Comparison of ENCODE assay signal across 8 cellular contexts in genomic region chr2:71545572-71546274, GRCh38.
A peak's percentile ranks its signal among the peaks of the same experiment; 100 is the strongest.
DNase-seq lines count a peak whose midpoint lies in the region; ATAC-seq, FAIRE-seq and TF ChIP-seq lines count a peak whose summit lies in the region.

No MANE protein-coding gene starts in this region.

- H3K4me3 ChIP-seq in GM12865 (ENCODE audit: low read depth, low read length) (no peak overlapping the region), parathyroid adenoma (ENCODE audit: low read depth, low read length) (no peak overlapping the region)

- H2AFZ ChIP-seq in parathyroid adenoma, result no peak overlapping the region

- H3K27ac ChIP-seq in parathyroid adenoma, result no peak overlapping the region

- H3K79me2 ChIP-seq in parathyroid adenoma, result no peaks in the 10 kb centered on the region

- H3K27ac Mint-ChIP-seq in activated naive CD4-positive, alpha-beta T cell treated with anti-CD3 and anti-CD28 coated beads, Interleukin-2, amount 50 U/mL, for 72 hours, result no peak overlapping the region

- H3K9me3 ChIP-seq in parathyroid adenoma (ENCODE audit: control insufficient read depth, low read length), result no peaks in the 10 kb centered on the region

- ATAC-seq in activated naive CD4-positive, alpha-beta T cell treated with anti-CD3 and anti-CD28 coated beads, Interleukin-2, amount 50 U/mL, for 72 hours, result peak; percentile 65 to 80
- no peak for ATAC-seq in GM18505 (IDR thresholded peaks at IDR 0.05; ENCODE audit: unreplicated experiment)

- no peaks in the 10 kb centered on the region for H3K27me3 ChIP-seq in parathyroid adenoma (ENCODE audit: control insufficient read depth, insufficient read depth, low read length)

- H3K36me3 Mint-ChIP-seq in activated naive CD4-positive, alpha-beta T cell treated with anti-CD3 and anti-CD28 coated beads, Interleukin-2, amount 50 U/mL, for 72 hours, result no peaks in the 10 kb centered on the region

- no peak for FAIRE-seq in RCC 7860 (lab: Jason Lieb, UNC)

- no peak overlapping the region for H3K4me2 ChIP-seq in parathyroid adenoma (ENCODE audit: low read length)

- H3K4me1 ChIP-seq in parathyroid adenoma, result no peaks in the 10 kb centered on the region

- TF ChIP-seq CTCF in GM12865 (IDR thresholded peaks at IDR 0.05; ENCODE audit: insufficient read depth, low read depth, low read length, missing control alignments) (peak; percentile 61), parathyroid adenoma (IDR thresholded peaks at IDR 0.05) (peak; percentile 65)

- DNase-seq in A172 (ENCODE audit: low spot score) (peak; percentile 55), GM12865 (ENCODE audit: low read depth) (peak; percentile 66), HuH-7 (ENCODE audit: low spot score) (peak; percentile 90), RCC 7860 (ENCODE audit: low spot score) (peak; percentile 54), glomerular endothelial cell (ENCODE audit: extremely low read depth, low read depth, low spot score) (peak; percentile 25)
- DNase-seq in activated naive CD4-positive, alpha-beta T cell treated with anti-CD3 and anti-CD28 coated beads, Interleukin-2, amount 50 U/mL, for 72 hours (ENCODE audit: low spot score in 2 of 2), result peak in 1 of 2 donors; percentile 57

- no peak for TF ChIP-seq POLR2A in GM18505 (IDR thresholded peaks at IDR 0.05; ENCODE audit: borderline replicate concordance, extremely low read depth, insufficient read depth, insufficient read length)

- no peak overlapping the region for H3K9ac ChIP-seq in parathyroid adenoma

- H3K9me3 Mint-ChIP-seq in activated naive CD4-positive, alpha-beta T cell treated with anti-CD3 and anti-CD28 coated beads, Interleukin-2, amount 50 U/mL, for 72 hours, result no peaks in the 10 kb centered on the region

- H3K36me3 ChIP-seq in parathyroid adenoma (ENCODE audit: control insufficient read depth, insufficient read depth, low read length), result no peaks in the 10 kb centered on the region
